Comparison of ENCODE assay signal across 36 cellular contexts in the genomic region with DNA sequence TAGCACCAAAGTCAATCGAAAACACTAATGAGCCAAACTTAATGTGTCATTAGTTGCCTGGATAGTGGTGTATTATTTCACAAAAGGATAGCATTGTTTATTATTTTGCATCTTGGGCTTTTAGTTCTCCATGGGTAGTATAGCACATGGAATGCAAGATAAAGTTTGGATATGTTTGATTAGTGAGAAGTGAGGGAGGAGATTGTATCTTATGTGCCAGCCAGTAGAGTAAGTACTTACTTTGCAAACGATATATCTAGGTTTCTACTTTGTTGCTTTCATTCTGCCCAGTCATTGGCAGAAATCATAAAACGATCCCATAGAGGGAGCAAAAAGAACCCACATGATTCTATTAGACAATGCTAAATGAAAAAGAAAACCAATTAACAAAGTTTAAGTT.
"Had no signal": no experiment of that assay in that cellular context is flagged by ENCODE, and none has a peak within 500 bp of the region (broad histone marks: within the 10 kb centered on the region; RNA-seq: fewer than 3 reads in every experiment).

No MANE protein-coding gene starts in this region.

- H3K9me3 ChIP-seq: adrenal gland, ascending aorta, body of pancreas had no signal

- H3K4me1 ChIP-seq: adrenal gland, ascending aorta, body of pancreas, breast epithelium had no signal

- FAIRE-seq: astrocyte, bronchial epithelial cell had no signal

- H3K4me1 Mint-ChIP-seq: activated naive CD4-positive, alpha-beta T cell treated with anti-CD3 and anti-CD28 coated beads, Interleukin-2, amount 10 ng/mL, durations not matched to agents 7 days and 5 days; activated naive CD4-positive, alpha-beta T cell treated with anti-CD3 and anti-CD28 coated beads, Interleukin-2, amount 50 U/mL, for 24 hours; activated naive CD8-positive, alpha-beta T cell treated with anti-CD3 and anti-CD28 coated beads for 36 hours; activated naive CD8-positive, alpha-beta T cell treated with anti-CD3 and anti-CD28 coated beads, Interleukin-2, amount 10 ng/mL, durations not matched to agents 7 days and 5 days; activated naive CD8-positive, alpha-beta T cell treated with anti-CD3 and anti-CD28 coated beads, Interleukin-2, amount 50 U/mL, for 24 hours; activated T-helper 17 cell treated with anti-CD3 and anti-CD28 coated beads, Interleukin-2, amount 50 U/mL, for 72 hours; central memory CD8-positive, alpha-beta T cell had no signal

- H3K4me3 Mint-ChIP-seq: activated naive CD4-positive, alpha-beta T cell treated with anti-CD3 and anti-CD28 coated beads for 36 hours; activated naive CD4-positive, alpha-beta T cell treated with anti-CD3 and anti-CD28 coated beads, Interleukin-2, amount 10 ng/mL, durations not matched to agents 7 days and 5 days; activated naive CD4-positive, alpha-beta T cell treated with anti-CD3 and anti-CD28 coated beads, Interleukin-2, amount 50 U/mL, for 24 hours; activated naive CD8-positive, alpha-beta T cell; activated naive CD8-positive, alpha-beta T cell treated with anti-CD3 and anti-CD28 coated beads for 36 hours; activated naive CD8-positive, alpha-beta T cell treated with anti-CD3 and anti-CD28 coated beads, Interleukin-2, amount 10 ng/mL, durations not matched to agents 7 days and 5 days; activated naive CD8-positive, alpha-beta T cell treated with anti-CD3 and anti-CD28 coated beads, Interleukin-2, amount 50 U/mL, for 24 hours; activated T-cell treated with anti-CD3 and anti-CD28 coated beads, Interleukin-2, amount 50 U/mL, for 24 hours; activated T-cell treated with anti-CD3 and anti-CD28 coated beads, Interleukin-2, amount 50 U/mL, for 4 hours; activated T-cell treated with anti-CD3 and anti-CD28 coated beads, Interleukin-2, amount 50 U/mL, for 72 hours; activated T-helper 1 cell treated with anti-CD3 and anti-CD28 coated beads, Interleukin-12 subunit alpha, Interleukin-12 subunit beta, Interleukin-2, Interleukin-4 antibody, amounts not matched to agents 30 ng/mL and 10 ng/mL and 1 ng/mL, durations not matched to agents 14 hours and 24 hours and 36 hours; activated T-helper 17 cell treated with anti-CD3 and anti-CD28 coated beads, Interleukin-2, amount 50 U/mL, for 72 hours; brain; central memory CD8-positive, alpha-beta T cell had no signal

- H3K4me3 ChIP-seq: adrenal gland, ascending aorta, body of pancreas, breast epithelium, cardiac muscle cell had no signal

- H3K27ac Mint-ChIP-seq: activated naive CD4-positive, alpha-beta T cell treated with anti-CD3 and anti-CD28 coated beads for 36 hours; activated naive CD4-positive, alpha-beta T cell treated with anti-CD3 and anti-CD28 coated beads, Interleukin-2, amount 10 ng/mL, durations not matched to agents 7 days and 5 days; activated naive CD4-positive, alpha-beta T cell treated with anti-CD3 and anti-CD28 coated beads, Interleukin-2, amount 50 U/mL, for 24 hours; activated naive CD4-positive, alpha-beta T cell treated with anti-CD3 and anti-CD28 coated beads, Interleukin-2, amount 50 U/mL, for 72 hours; activated naive CD8-positive, alpha-beta T cell; activated naive CD8-positive, alpha-beta T cell treated with anti-CD3 and anti-CD28 coated beads for 36 hours; activated naive CD8-positive, alpha-beta T cell treated with anti-CD3 and anti-CD28 coated beads, Interleukin-2, amount 10 ng/mL, durations not matched to agents 7 days and 5 days; activated naive CD8-positive, alpha-beta T cell treated with anti-CD3 and anti-CD28 coated beads, Interleukin-2, amount 50 U/mL, for 24 hours; activated T-cell treated with anti-CD3 and anti-CD28 coated beads, Interleukin-2, amount 50 U/mL, for 24 hours; activated T-cell treated with anti-CD3 and anti-CD28 coated beads, Interleukin-2, amount 50 U/mL, for 72 hours; activated T-helper 1 cell treated with anti-CD3 and anti-CD28 coated beads, Interleukin-12 subunit alpha, Interleukin-12 subunit beta, Interleukin-2, Interleukin-4 antibody, amounts not matched to agents 30 ng/mL and 10 ng/mL and 1 ng/mL, durations not matched to agents 14 hours and 24 hours and 36 hours; activated T-helper 17 cell treated with anti-CD3 and anti-CD28 coated beads, Interleukin-2, amount 50 U/mL, for 72 hours; activated T-helper 2 cell treated with anti-CD3 and anti-CD28 coated beads, Interferon-gamma antibody, Interleukin-2, Interleukin-4, amounts not matched to agents 10 μg/mL and 5 μg/mL and 100 μg/mL, durations not matched to agents 14 hours and 24 hours and 36 hours; brain had no signal

- H3K36me3 Mint-ChIP-seq: activated naive CD4-positive, alpha-beta T cell treated with anti-CD3 and anti-CD28 coated beads, Interleukin-2, amount 10 ng/mL, durations not matched to agents 7 days and 5 days; activated naive CD8-positive, alpha-beta T cell; activated naive CD8-positive, alpha-beta T cell treated with anti-CD3 and anti-CD28 coated beads for 36 hours; activated naive CD8-positive, alpha-beta T cell treated with anti-CD3 and anti-CD28 coated beads, Interleukin-2, amount 10 ng/mL, durations not matched to agents 7 days and 5 days had no signal

- H3K36me3 ChIP-seq: adrenal gland, ascending aorta, breast epithelium, cardiac muscle cell had no signal

- H3K27ac ChIP-seq: adrenal gland, ascending aorta, body of pancreas, brain microvascular endothelial cell, breast epithelium, cardiac muscle cell had no signal

- DNase-seq: activated effector memory CD4-positive, alpha-beta T cell treated with anti-CD3 and anti-CD28 coated beads, Interleukin-2, amount 50 U/mL, for 16 hours; activated effector memory CD4-positive, alpha-beta T cell treated with Interleukin-2 at 50 U/mL for 16 hours; activated gamma-delta T cell; activated gamma-delta T cell treated with Interleukin-2 at 50 U/mL for 16 hours; activated naive CD4-positive, alpha-beta T cell; activated naive CD8-positive, alpha-beta T cell treated with anti-CD3 and anti-CD28 coated beads, Interleukin-2, amount 10 ng/mL, durations not matched to agents 7 days and 5 days; activated T-cell treated with anti-CD3 and anti-CD28 coated beads, Interleukin-2, amount 50 U/mL, for 4 hours; adrenal gland; amniotic stem cell; amygdala; anterior cingulate cortex; aorta; caudate nucleus; central memory CD4-positive, alpha-beta T cell; cerebellar nuclear complex had no signal

- ATAC-seq: activated naive CD4-positive, alpha-beta T cell treated with anti-CD3 and anti-CD28 coated beads, Interleukin-2, amount 50 U/mL, for 72 hours; activated naive CD8-positive, alpha-beta T cell treated with anti-CD3 and anti-CD28 coated beads, Interleukin-2, amount 50 U/mL, for 24 hours; activated T-cell treated with anti-CD3 and anti-CD28 coated beads, Interleukin-2, amount 50 U/mL, for 4 hours; activated T-cell treated with anti-CD3 and anti-CD28 coated beads, Interleukin-2, amount 50 U/mL, for 72 hours; activated T-helper 17 cell treated with anti-CD3 and anti-CD28 coated beads, Interleukin-2, amount 50 U/mL, for 72 hours; body of pancreas had no signal

- H3K27me3 ChIP-seq: adrenal gland, ascending aorta, body of pancreas, brain microvascular endothelial cell, breast epithelium, cardiac muscle cell had no signal

- H3K27me3 Mint-ChIP-seq: activated naive CD4-positive, alpha-beta T cell treated with anti-CD3 and anti-CD28 coated beads, Interleukin-2, amount 10 ng/mL, durations not matched to agents 7 days and 5 days; activated naive CD8-positive, alpha-beta T cell treated with anti-CD3 and anti-CD28 coated beads for 36 hours; activated T-helper 17 cell treated with anti-CD3 and anti-CD28 coated beads, Interleukin-2, amount 50 U/mL, for 72 hours had no signal
